Comparison of ENCODE assay signal across 8 cellular contexts in genomic region chr11:3057069-3057963, GRCh38. TPM values are rescaled to one million over a fixed set of nuclear protein-coding genes. Genes with fewer than 3 reads are reported as not detected.
A peak's percentile ranks its signal among the peaks of the same experiment; 100 is the strongest.
DNase-seq lines count a peak whose midpoint lies in the region; ATAC-seq, FAIRE-seq and TF ChIP-seq lines count a peak whose summit lies in the region.

TSS of gene CARS1 (minus strand) at chr11:3057423. CDS start at chr11:3057367, 56 bp downstream.

- H3K27ac ChIP-seq in keratinocyte (ENCODE audit: control insufficient read depth, insufficient read depth, low read length), result peak within 1 kb of the TSS; percentile 71

- TF ChIP-seq CTCF in keratinocyte (optimal IDR thresholded peaks at IDR 0.05 in 1 of 3, IDR thresholded peaks at IDR 0.05 in 1 of 3, conservative IDR thresholded peaks at IDR 0.05 in 1 of 3; ENCODE audit: extremely low read depth in 1 of 3, insufficient read depth in 2 of 3, low read length in 3 of 3), result no peak

- dilution Hi-C loops in keratinocyte (cut with MboI; ENCODE audit: extremely low pct_ligation_motif_present, low sequenced_read_pairs), result no loop called here

- H3K4me3 ChIP-seq in keratinocyte (ENCODE audit: control insufficient read depth in 2 of 3, extremely low read depth in 1 of 3, insufficient read depth in 2 of 3, low read depth in 1 of 3, low read length in 3 of 3), result peak within 1 kb of the TSS; percentile 75 to 99 (median 92)

- H3K27me3 Mint-ChIP-seq in central memory CD8-positive, alpha-beta T cell, result peaks cover 10% of the 10 kb centered on the region

- H3K36me3 Mint-ChIP-seq in central memory CD8-positive, alpha-beta T cell (ENCODE audit: insufficient read depth), result peaks cover 2% of the 10 kb centered on the region

- no peaks in the 10 kb centered on the region for H3K9me3 Mint-ChIP-seq in central memory CD8-positive, alpha-beta T cell

- DNase-seq in AG08395 (ENCODE audit: low spot score) (peak; percentile 96), NCI-H345 (lab: John Stamatoyannopoulos, UW) (peak; percentile 92), keratinocyte (ENCODE audit: low read depth, low spot score) (peak; percentile 45)
- DNase-seq in activated CD4-positive, CD25-positive, alpha-beta regulatory T cell treated with anti-CD3 and anti-CD28 coated beads, Interleukin-2, amount 50 U/mL, for 16 hours (ENCODE audit: low read depth, low spot score), result peak; percentile 87
- peak; percentile 78 to 80 for DNase-seq in central memory CD8-positive, alpha-beta T cell (ENCODE audit: low spot score in 2 of 2)
- peak; percentile 81 to 89 for DNase-seq in stimulated activated CD4-positive, alpha-beta T cell treated with anti-CD3 and anti-CD28 coated beads, Interleukin-15, amount 100 ng/mL, for 1 hour (ENCODE audit: low read depth in 1 of 2, low spot score in 1 of 2)

- ATAC-seq in HG03196 (IDR thresholded peaks at IDR 0.05; ENCODE audit: unreplicated experiment), result peak; percentile 95
- peak; percentile 99 for ATAC-seq in central memory CD8-positive, alpha-beta T cell (replicated peaks; ENCODE audit: extremely low read depth, poor library complexity, severe bottlenecking)

- H3K4me3 Mint-ChIP-seq in central memory CD8-positive, alpha-beta T cell, result peak within 1 kb of the TSS; percentile 89

- FAIRE-seq in keratinocyte (lab: Jason Lieb, UNC), result no peak

- peaks cover 7 to 10% of the 10 kb centered on the region in 2 experiments for H3K36me3 ChIP-seq in keratinocyte (ENCODE audit: control insufficient read depth in 2 of 2, extremely low read depth in 1 of 2, insufficient read depth in 2 of 2, low read length in 2 of 2)

- H3K79me2 ChIP-seq in keratinocyte (ENCODE audit: control insufficient read depth, insufficient read depth, low read length), result peaks cover 44% of the 10 kb centered on the region

- no peaks in the 10 kb centered on the region for H3K27me3 ChIP-seq in keratinocyte (ENCODE audit: control insufficient read depth, extremely low read depth, insufficient read depth, low read length)

- H3K4me1 ChIP-seq in keratinocyte (ENCODE audit: control insufficient read depth, extremely low read depth, insufficient read depth, low read length), result peaks cover 10% of the 10 kb centered on the region

- H4K20me1 ChIP-seq in keratinocyte (ENCODE audit: control insufficient read depth, extremely low read depth, insufficient read depth, low read length), result peaks cover 6% of the 10 kb centered on the region

- H3K9me1 ChIP-seq in keratinocyte (ENCODE audit: control insufficient read depth, extremely low read depth, insufficient read depth, low read length), result peaks cover 2% of the 10 kb centered on the region

- in situ Hi-C loops in GM18951 (cut with MboI; ENCODE audit: low sequenced_read_pairs, unreplicated experiment), result no loop called here

- peak within 1 kb of the TSS; percentile 99 for H3K4me2 ChIP-seq in keratinocyte (ENCODE audit: control insufficient read depth, extremely low read depth, insufficient read depth, low read depth, low read length)

- peak within 1 kb of the TSS; percentile 88 for H3K9ac ChIP-seq in keratinocyte (ENCODE audit: control insufficient read depth, extremely low read depth, insufficient read depth, low read length)

- no peaks in the 10 kb centered on the region for H3K9me3 ChIP-seq in keratinocyte (ENCODE audit: control insufficient read depth, low read depth, low read length)

- TF ChIP-seq POLR2A in GM18951 (IDR thresholded peaks at IDR 0.05; ENCODE audit: extremely low read depth, insufficient read depth, insufficient read length), result peak; percentile 81

- H3K4me1 Mint-ChIP-seq in central memory CD8-positive, alpha-beta T cell, result peaks cover 37% of the 10 kb centered on the region

- peak within 1 kb of the TSS; percentile 97 for H2AFZ ChIP-seq in keratinocyte (ENCODE audit: control insufficient read depth, low read length)

- H3K27ac Mint-ChIP-seq in central memory CD8-positive, alpha-beta T cell (ENCODE audit: low read depth), result peak within 1 kb of the TSS; percentile 79

RNA-seq across cellular contexts. Expression of gene CARS1, which starts in this region (rescaled TPM):
- polyA plus RNA-seq in keratinocyte, result 53.0 to 62.5 TPM (median 60.7 TPM) in 3 replicates
- polyA plus RNA-seq in keratinocyte (2011; ENCODE audit: low read depth), result 87.1 TPM
- polyA plus RNA-seq in keratinocyte (2011; cell fraction: cytosol; rRNA removed), result 41.5 and 44.0 TPM in 2 replicates
- 109 and 122 TPM in 2 replicates for polyA plus RNA-seq in keratinocyte (2011; cell fraction: nucleus; rRNA removed)
- 71.9 and 81.6 TPM in 2 replicates for polyA plus RNA-seq in keratinocyte (2012; ENCODE audit: low replicate concordance)
- polyA minus RNA-seq in keratinocyte, result 25.4 to 41.8 TPM (median 34.8 TPM) in 3 replicates
- polyA minus RNA-seq in keratinocyte (2011; cell fraction: cytosol; rRNA and poly(A)+ RNA removed), result 43.0 TPM
- 48.7 and 60.6 TPM in 2 replicates for polyA minus RNA-seq in keratinocyte (2011; cell fraction: nucleus; rRNA and poly(A)+ RNA removed)

Comparison
In these comparisons a context has a peak if more than half of its experiments do, and no peak if none do; other contexts are left out.
1. Peak in every context shown above with its lines: DNase-seq, ATAC-seq, H3K4me3 ChIP-seq and H3K27ac ChIP-seq.
2. DNase-seq: peak in every context shown above with its lines; median percentile 96 in AG08395; 92 in NCI-H345; 87 in activated CD4-positive, CD25-positive, alpha-beta regulatory T cell treated with anti-CD3 and anti-CD28 coated beads, Interleukin-2, amount 50 U/mL, for 16 hours; 85 in stimulated activated CD4-positive, alpha-beta T cell treated with anti-CD3 and anti-CD28 coated beads, Interleukin-15, amount 100 ng/mL, for 1 hour; 79 in central memory CD8-positive, alpha-beta T cell; 45 in keratinocyte.